8 cellular contexts compared by ENCODE assay signal in the genomic region with DNA sequence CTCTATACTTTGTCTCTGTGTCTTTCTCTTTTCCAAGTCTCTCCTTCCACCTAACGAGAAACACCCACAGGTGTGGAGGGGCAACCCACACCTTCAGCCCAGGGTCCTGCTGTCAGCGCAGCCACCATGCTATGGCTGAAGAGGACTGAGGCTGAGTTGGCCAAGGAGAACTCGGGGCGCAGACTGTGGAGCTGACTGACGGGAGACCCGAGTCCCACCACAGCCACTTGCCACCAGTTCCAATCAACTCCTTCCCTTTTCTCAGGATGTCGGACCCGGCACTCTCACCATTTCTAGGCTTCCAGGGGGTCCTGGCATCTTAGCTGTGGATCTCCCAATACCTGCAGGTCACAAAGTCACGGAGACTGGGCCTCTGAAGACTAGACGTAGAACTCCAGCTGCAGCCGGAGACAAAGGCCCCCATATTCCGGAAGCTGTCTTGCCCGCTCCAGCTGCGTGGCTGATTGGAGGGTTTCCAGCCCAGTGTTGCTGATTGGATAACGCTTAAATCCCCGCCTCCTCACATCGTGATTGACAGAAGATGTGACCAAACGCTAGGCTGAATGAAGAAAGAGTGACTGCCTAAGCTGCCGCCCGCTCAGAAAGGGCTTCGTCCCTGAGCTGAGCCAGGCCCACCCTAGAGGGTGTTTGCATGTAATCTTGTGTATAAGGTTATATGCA.
A peak's percentile ranks its signal among the peaks of the same experiment; 100 is the strongest.
DNase-seq lines count a peak whose midpoint lies in the region; TF ChIP-seq lines count a peak whose summit lies in the region.

No MANE protein-coding gene starts in this region.

- no peaks in the 10 kb centered on the region for H3K27me3 Mint-ChIP-seq in CD14-positive monocyte (ENCODE audit: low read depth in 3 of 3)

- TF ChIP-seq RAD21 in SK-N-SH (IDR thresholded peaks at IDR 0.05; ENCODE audit: low read length) = no peak

- H3K36me3 ChIP-seq in Loucy (ENCODE audit: insufficient read depth, low read length) (no peaks in the 10 kb centered on the region), SK-N-SH (replicated peaks in 1 of 2; ENCODE audit: control insufficient read depth in 1 of 2, insufficient read depth in 2 of 2, low read length in 1 of 2) (no peaks in the 10 kb centered on the region)

- peaks cover under 1 to 12% of the 10 kb centered on the region in 2 donors for H3K36me3 Mint-ChIP-seq in CD14-positive monocyte

- H3K9me3 ChIP-seq in Loucy (ENCODE audit: insufficient read depth, low read depth, low read length) (no peaks in the 10 kb centered on the region), mononuclear cell (ENCODE audit: low read depth, low read length) (peaks cover 27% of the 10 kb centered on the region), SK-N-SH (no peaks in the 10 kb centered on the region)

- H3K27ac ChIP-seq in dorsolateral prefrontal cortex (peak overlapping the region in 48 of 59 donors; percentile 2 to 96 (median 79)), SK-N-SH (ENCODE audit: low read depth in 2 of 2, low read length in 1 of 2) (no peak overlapping the region)

- H3K79me2 ChIP-seq in Loucy (ENCODE audit: insufficient read depth, low read length) (peaks cover 9% of the 10 kb centered on the region; the same call in 1 of the 2 replicates), SK-N-SH (ENCODE audit: insufficient read depth) (no peaks in the 10 kb centered on the region)

- H3K4me3 Mint-ChIP-seq in CD14-positive monocyte = peak overlapping the region; percentile 95 to 96

- H3K9me3 Mint-ChIP-seq in CD14-positive monocyte = peaks cover 5 to 77% (median 31%) of the 10 kb centered on the region in 7 donors

- peak; percentile 92 for DNase-seq in CD14-positive monocyte (ENCODE audit: low spot score)
- peak; percentile 59 to 63 for DNase-seq in activated CD4-positive, alpha-beta T cell treated with anti-CD3 and anti-CD28 coated beads, Interleukin-2, amount 50 U/mL, for 4 hours
- peak; percentile 55 to 95 (median 82) for DNase-seq in dorsolateral prefrontal cortex
- peak; percentile 31 to 79 for DNase-seq in stimulated activated CD8-positive, alpha-beta memory T cell treated with anti-CD3 and anti-CD28 coated beads, Interleukin-2, amount 100 ng/mL, for 48 hours (ENCODE audit: low read depth in 2 of 2)
- no peak for DNase-seq in SK-N-SH
- DNase-seq in KBM-7 = no peak

- TF ChIP-seq EP300 in SK-N-SH (IDR thresholded peaks at IDR 0.05; ENCODE audit: borderline replicate concordance in 1 of 2, low read depth in 1 of 2, low read length in 1 of 2) = no peak

- in situ Hi-C loops in KBM-7 (cut with MboI; ENCODE audit: low pct_unique_long_range_greater_than_20kb, low sequenced_read_pairs) = no loop called here

- H4K20me1 ChIP-seq in Loucy (ENCODE audit: insufficient read depth, low read length, poor library complexity, severe bottlenecking) (no peaks in the 10 kb centered on the region), SK-N-SH (ENCODE audit: insufficient read depth) (no peaks in the 10 kb centered on the region)

- H2AFZ ChIP-seq in Loucy (ENCODE audit: low read length) = peak overlapping the region; percentile 81
- no peak overlapping the region for H2AFZ ChIP-seq in SK-N-SH (ENCODE audit: low read depth)

- H3F3A ChIP-seq in Loucy (ENCODE audit: low read depth) (no peaks in the 10 kb centered on the region), SK-N-SH (replicated peaks; ENCODE audit: insufficient read depth) (no peaks in the 10 kb centered on the region)

- TF ChIP-seq CTCF in CD14-positive monocyte (IDR thresholded peaks at IDR 0.05) (no peak), Loucy (conservative IDR thresholded peaks at IDR 0.05; ENCODE audit: low read length) (no peak), dorsolateral prefrontal cortex (IDR thresholded peaks at IDR 0.05 in 54 of 56, conservative IDR thresholded peaks at IDR 0.05 in 2 of 56; ENCODE audit: low read depth in 1 of 56, partially characterized antibody in 56 of 56) (peak in 6 of 56 donors; percentile 9 to 22 (median 12)), SK-N-SH (IDR thresholded peaks at IDR 0.05) (no peak)

- H3K4me1 ChIP-seq in Loucy (ENCODE audit: insufficient read depth, low read length, poor library complexity, severe bottlenecking) (peaks cover 4% of the 10 kb centered on the region), mononuclear cell (ENCODE audit: insufficient read depth, low read length) (no peaks in the 10 kb centered on the region), SK-N-SH (ENCODE audit: control insufficient read depth in 1 of 2, insufficient read depth in 2 of 2, low read depth in 1 of 2, low read length in 1 of 2) (no peaks in the 10 kb centered on the region)

- H3K4me3 ChIP-seq in Loucy (ENCODE audit: low read length, poor library complexity, severe bottlenecking) (peak overlapping the region; percentile 79), dorsolateral prefrontal cortex (peak overlapping the region in 57 of 59 donors; percentile 9 to 87 (median 60)), mononuclear cell (ENCODE audit: low read length) (peak overlapping the region; percentile 47), SK-N-SH (ENCODE audit: low read depth in 2 of 2, low read length in 1 of 2) (no peak overlapping the region)

- peak overlapping the region; percentile 78 to 100 (median 98) for H3K27ac Mint-ChIP-seq in CD14-positive monocyte

- intact Hi-C loops in CD14-positive monocyte (cut with micrococcal nuclease) = loop anchor here in 1 of 2 donors (1.0 to 10.0 kb wide), 3 partner anchors 25 to 86 kb away; a partner anchor contains a TSS
- intact Hi-C loops in dorsolateral prefrontal cortex (cut with DNase I) = loop anchor here in 1 of 2 donors (5.0 kb wide), 1 partner anchor 62 kb away; a partner anchor contains a TSS

- POLR2A ChIA-PET in SK-N-SH (lab: Yijun Ruan, JAX) = no interaction called here

- no peaks in the 10 kb centered on the region for H3K27me3 ChIP-seq in Loucy (ENCODE audit: insufficient read depth, low read length, poor library complexity, severe bottlenecking)
- peaks cover 0 to 2% (median 0%) of the 10 kb centered on the region in 45 donors for H3K27me3 ChIP-seq in dorsolateral prefrontal cortex
- no peaks in the 10 kb centered on the region for H3K27me3 ChIP-seq in mononuclear cell (ENCODE audit: insufficient read depth, low read length)
- no peaks in the 10 kb centered on the region for H3K27me3 ChIP-seq in SK-N-SH (ENCODE audit: insufficient read depth)

- H3K4me1 Mint-ChIP-seq in CD14-positive monocyte = peaks cover 24% of the 10 kb centered on the region

- WGBS in SK-N-SH (ENCODE audit: low lambda C conversion rate) = 69% methylated on average over 21 of the region's 21 CpGs

- CTCF ChIA-PET in SK-N-SH (lab: Yijun Ruan, JAX) = no interaction called here

- peak overlapping the region; percentile 90 for H3K9ac ChIP-seq in Loucy (ENCODE audit: low read depth, low read length, poor library complexity, severe bottlenecking)
- H3K9ac ChIP-seq in SK-N-SH = no peak overlapping the region

- H3K4me2 ChIP-seq in Loucy (ENCODE audit: low read depth, low read length, poor library complexity, severe bottlenecking) (peak overlapping the region; percentile 58), SK-N-SH (no peak overlapping the region)

- H3K9me2 ChIP-seq in Loucy (replicated peaks; ENCODE audit: low read depth, low read length) = no peaks in the 10 kb centered on the region
- no peaks in the 10 kb centered on the region for H3K9me2 ChIP-seq in SK-N-SH

TF ChIP-seq in SK-N-SH, 30 proteins besides CTCF, POLR2A, EP300 and RAD21 (continues in another document):
- TF ChIP-seq FOXJ3 (CRISPR knock-in tag; IDR thresholded peaks at IDR 0.05) (no peak), NFIC (IDR thresholded peaks at IDR 0.05; ENCODE audit: borderline replicate concordance) (no peak), TEAD4 (IDR thresholded peaks at IDR 0.05; ENCODE audit: borderline replicate concordance, insufficient read depth) (no peak), GATA2 (CRISPR knock-in tag; IDR thresholded peaks at IDR 0.05) (no peak), FOSL2 (IDR thresholded peaks at IDR 0.05; ENCODE audit: borderline replicate concordance, low read depth) (no peak), ELF1 (IDR thresholded peaks at IDR 0.05) (no peak), NRF1 (IDR thresholded peaks at IDR 0.05; ENCODE audit: low read depth, low read length) (no peak), RXRA (IDR thresholded peaks at IDR 0.05; ENCODE audit: borderline replicate concordance, low read depth) (no peak), MXI1 (IDR thresholded peaks at IDR 0.05; ENCODE audit: low read depth, low read length) (no peak), TAF1 (IDR thresholded peaks at IDR 0.05; ENCODE audit: borderline replicate concordance, low read depth, low read length) (no peak), CHD2 (IDR thresholded peaks at IDR 0.05; ENCODE audit: low read length, partially characterized antibody) (no peak), SIN3A (IDR thresholded peaks at IDR 0.05; ENCODE audit: borderline replicate concordance, low read depth, low read length) (no peak)
- TF ChIP-seq, protein P1, sequence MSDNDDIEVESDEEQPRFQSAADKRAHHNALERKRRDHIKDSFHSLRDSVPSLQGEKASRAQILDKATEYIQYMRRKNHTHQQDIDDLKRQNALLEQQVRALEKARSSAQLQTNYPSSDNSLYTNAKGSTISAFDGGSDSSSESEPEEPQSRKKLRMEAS (IDR thresholded peaks at IDR 0.05; ENCODE audit: low read depth) = no peak
- TF ChIP-seq, protein P2, sequence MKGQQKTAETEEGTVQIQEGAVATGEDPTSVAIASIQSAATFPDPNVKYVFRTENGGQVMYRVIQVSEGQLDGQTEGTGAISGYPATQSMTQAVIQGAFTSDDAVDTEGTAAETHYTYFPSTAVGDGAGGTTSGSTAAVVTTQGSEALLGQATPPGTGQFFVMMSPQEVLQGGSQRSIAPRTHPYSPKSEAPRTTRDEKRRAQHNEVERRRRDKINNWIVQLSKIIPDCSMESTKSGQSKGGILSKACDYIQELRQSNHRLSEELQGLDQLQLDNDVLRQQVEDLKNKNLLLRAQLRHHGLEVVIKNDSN (IDR thresholded peaks at IDR 0.05; ENCODE audit: borderline replicate concordance, low read depth) = no peak
- TF ChIP-seq, protein P3, sequence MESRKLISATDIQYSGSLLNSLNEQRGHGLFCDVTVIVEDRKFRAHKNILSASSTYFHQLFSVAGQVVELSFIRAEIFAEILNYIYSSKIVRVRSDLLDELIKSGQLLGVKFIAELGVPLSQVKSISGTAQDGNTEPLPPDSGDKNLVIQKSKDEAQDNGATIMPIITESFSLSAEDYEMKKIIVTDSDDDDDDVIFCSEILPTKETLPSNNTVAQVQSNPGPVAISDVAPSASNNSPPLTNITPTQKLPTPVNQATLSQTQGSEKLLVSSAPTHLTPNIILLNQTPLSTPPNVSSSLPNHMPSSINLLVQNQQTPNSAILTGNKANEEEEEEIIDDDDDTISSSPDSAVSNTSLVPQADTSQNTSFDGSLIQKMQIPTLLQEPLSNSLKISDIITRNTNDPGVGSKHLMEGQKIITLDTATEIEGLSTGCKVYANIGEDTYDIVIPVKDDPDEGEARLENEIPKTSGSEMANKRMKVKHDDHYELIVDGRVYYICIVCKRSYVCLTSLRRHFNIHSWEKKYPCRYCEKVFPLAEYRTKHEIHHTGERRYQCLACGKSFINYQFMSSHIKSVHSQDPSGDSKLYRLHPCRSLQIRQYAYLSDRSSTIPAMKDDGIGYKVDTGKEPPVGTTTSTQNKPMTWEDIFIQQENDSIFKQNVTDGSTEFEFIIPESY (IDR thresholded peaks at IDR 0.05; ENCODE audit: borderline replicate concordance, low read depth) = no peak

Comparison
In these comparisons a context has a peak if more than half of its experiments do, and no peak if none do; other contexts are left out.
1. DNase-seq: peak in CD14-positive monocyte (single experiment), activated CD4-positive, alpha-beta T cell treated with anti-CD3 and anti-CD28 coated beads, Interleukin-2, amount 50 U/mL, for 4 hours (2 of 2), dorsolateral prefrontal cortex (10 of 10) and stimulated activated CD8-positive, alpha-beta memory T cell treated with anti-CD3 and anti-CD28 coated beads, Interleukin-2, amount 100 ng/mL, for 48 hours (2 of 2); none in SK-N-SH (single experiment) and KBM-7 (single experiment).
2. H3K4me3 ChIP-seq: peak in Loucy (single experiment), dorsolateral prefrontal cortex (57 of 59) and mononuclear cell (single experiment); none in SK-N-SH (0 of 2).
3. H3K27ac ChIP-seq: peak in dorsolateral prefrontal cortex (48 of 59); none in SK-N-SH (0 of 2).